1 cellular context compared by ENCODE assay signal in the genomic region with DNA sequence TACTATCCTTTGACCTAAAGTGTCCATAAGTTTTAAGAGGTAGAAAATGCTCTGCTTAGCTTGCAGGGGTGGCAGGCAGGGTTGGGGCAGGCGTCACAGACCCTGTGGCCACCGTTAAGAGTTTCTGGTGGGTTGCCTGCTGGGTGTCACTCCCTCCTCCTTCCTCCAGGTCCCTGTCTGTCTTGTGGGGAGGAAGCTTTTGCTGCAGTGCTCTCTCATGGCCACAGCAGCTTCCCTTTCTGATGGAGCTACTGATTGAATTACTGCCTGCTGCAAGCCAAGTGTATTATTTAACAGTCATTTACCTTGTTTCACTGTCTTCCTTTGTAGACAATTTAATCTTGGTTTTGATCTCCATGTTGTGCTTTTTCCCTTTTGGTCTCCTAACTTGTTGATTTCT.
TF ChIP-seq lines count a peak whose summit lies in the region.

No MANE protein-coding gene starts in this region.

TF ChIP-seq in GM23338, 12 proteins besides CTCF, POLR2A, EP300 and RAD21 (continued from another document):
- TF ChIP-seq, protein P1, sequence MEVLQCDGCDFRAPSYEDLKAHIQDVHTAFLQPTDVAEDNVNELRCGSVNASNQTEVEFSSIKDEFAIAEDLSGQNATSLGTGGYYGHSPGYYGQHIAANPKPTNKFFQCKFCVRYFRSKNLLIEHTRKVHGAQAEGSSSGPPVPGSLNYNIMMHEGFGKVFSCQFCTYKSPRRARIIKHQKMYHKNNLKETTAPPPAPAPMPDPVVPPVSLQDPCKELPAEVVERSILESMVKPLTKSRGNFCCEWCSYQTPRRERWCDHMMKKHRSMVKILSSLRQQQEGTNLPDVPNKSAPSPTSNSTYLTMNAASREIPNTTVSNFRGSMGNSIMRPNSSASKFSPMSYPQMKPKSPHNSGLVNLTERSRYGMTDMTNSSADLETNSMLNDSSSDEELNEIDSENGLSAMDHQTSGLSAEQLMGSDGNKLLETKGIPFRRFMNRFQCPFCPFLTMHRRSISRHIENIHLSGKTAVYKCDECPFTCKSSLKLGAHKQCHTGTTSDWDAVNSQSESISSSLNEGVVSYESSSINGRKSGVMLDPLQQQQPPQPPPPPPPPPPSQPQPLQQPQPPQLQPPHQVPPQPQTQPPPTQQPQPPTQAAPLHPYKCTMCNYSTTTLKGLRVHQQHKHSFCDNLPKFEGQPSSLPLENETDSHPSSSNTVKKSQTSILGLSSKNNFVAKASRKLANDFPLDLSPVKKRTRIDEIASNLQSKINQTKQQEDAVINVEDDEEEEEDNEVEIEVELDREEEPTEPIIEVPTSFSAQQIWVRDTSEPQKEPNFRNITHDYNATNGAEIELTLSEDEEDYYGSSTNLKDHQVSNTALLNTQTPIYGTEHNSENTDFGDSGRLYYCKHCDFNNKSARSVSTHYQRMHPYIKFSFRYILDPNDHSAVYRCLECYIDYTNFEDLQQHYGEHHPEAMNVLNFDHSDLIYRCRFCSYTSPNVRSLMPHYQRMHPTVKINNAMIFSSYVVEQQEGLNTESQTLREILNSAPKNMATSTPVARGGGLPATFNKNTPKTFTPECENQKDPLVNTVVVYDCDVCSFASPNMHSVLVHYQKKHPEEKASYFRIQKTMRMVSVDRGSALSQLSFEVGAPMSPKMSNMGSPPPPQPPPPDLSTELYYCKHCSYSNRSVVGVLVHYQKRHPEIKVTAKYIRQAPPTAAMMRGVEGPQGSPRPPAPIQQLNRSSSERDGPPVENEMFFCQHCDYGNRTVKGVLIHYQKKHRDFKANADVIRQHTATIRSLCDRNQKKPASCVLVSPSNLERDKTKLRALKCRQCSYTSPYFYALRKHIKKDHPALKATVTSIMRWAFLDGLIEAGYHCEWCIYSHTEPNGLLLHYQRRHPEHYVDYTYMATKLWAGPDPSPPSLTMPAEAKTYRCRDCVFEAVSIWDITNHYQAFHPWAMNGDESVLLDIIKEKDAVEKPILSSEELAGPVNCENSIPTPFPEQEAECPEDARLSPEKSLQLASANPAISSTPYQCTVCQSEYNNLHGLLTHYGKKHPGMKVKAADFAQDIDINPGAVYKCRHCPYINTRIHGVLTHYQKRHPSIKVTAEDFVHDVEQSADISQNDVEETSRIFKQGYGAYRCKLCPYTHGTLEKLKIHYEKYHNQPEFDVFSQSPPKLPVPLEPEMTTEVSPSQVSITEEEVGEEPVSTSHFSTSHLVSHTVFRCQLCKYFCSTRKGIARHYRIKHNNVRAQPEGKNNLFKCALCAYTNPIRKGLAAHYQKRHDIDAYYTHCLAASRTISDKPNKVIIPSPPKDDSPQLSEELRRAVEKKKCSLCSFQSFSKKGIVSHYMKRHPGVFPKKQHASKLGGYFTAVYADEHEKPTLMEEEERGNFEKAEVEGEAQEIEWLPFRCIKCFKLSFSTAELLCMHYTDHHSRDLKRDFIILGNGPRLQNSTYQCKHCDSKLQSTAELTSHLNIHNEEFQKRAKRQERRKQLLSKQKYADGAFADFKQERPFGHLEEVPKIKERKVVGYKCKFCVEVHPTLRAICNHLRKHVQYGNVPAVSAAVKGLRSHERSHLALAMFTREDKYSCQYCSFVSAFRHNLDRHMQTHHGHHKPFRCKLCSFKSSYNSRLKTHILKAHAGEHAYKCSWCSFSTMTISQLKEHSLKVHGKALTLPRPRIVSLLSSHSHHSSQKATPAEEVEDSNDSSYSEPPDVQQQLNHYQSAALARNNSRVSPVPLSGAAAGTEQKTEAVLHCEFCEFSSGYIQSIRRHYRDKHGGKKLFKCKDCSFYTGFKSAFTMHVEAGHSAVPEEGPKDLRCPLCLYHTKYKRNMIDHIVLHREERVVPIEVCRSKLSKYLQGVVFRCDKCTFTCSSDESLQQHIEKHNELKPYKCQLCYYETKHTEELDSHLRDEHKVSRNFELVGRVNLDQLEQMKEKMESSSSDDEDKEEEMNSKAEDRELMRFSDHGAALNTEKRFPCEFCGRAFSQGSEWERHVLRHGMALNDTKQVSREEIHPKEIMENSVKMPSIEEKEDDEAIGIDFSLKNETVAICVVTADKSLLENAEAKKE (CRISPR knock-in tag; IDR thresholded peaks at IDR 0.05): no peak
- TF ChIP-seq ZNF114 (CRISPR knock-in tag; IDR thresholded peaks at IDR 0.05): no peak
